Comparison of ENCODE assay signal across 8 cellular contexts in the genomic region with DNA sequence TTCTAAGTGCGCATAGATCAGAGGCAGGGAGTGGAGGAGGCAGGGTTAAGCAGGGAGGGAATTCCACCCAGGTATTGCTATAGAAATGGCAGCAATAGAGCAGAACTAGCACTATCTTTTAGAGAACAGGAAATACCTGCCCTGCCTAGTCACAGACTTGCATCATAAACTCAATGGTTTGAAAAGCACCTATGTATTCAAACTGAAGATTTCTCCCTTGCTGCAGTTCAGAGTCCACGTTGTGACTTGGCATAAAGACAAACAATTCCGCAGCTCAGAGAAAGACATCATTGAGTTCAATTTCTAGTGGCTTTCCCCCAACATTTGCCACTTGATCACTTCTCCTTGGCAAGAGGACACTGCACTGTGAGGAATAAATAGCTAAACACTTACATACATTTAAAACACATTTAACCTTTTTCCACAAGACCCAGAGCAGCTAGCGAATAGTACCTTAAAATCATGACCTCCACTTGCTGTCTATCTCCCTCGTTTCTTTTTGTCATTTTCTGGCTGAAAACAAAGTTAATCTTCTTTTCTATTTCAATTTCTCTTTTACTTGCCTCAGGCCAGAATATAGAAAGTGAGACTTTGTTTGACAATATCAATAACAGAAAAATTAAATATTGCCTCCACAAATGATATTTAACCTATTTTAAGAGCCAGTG. TPM values are rescaled to one million over a fixed set of nuclear protein-coding genes. Genes with fewer than 3 reads are reported as not detected.
DNase-seq lines count a peak whose midpoint lies in the region; ATAC-seq, FAIRE-seq and TF ChIP-seq lines count a peak whose summit lies in the region.

No MANE protein-coding gene starts in this region.

- no peaks in the 10 kb centered on the region for H4K20me1 ChIP-seq in keratinocyte (ENCODE audit: control insufficient read depth, extremely low read depth, insufficient read depth, low read length)

- H3K9ac ChIP-seq in keratinocyte (ENCODE audit: control insufficient read depth, extremely low read depth, insufficient read depth, low read length) = peak overlapping the region; percentile 63

- peak overlapping the region in 2 of 3 experiments; percentile 46 to 61 for H3K4me3 ChIP-seq in keratinocyte (ENCODE audit: control insufficient read depth in 2 of 3, extremely low read depth in 1 of 3, insufficient read depth in 2 of 3, low read depth in 1 of 3, low read length in 3 of 3)
- no peak overlapping the region for H3K4me3 ChIP-seq in brain microvascular endothelial cell (ENCODE audit: low read depth, low read length)

- peak; percentile 63 for FAIRE-seq in GM18507 (lab: Jason Lieb, UNC)
- peak; percentile 99 for FAIRE-seq in keratinocyte (lab: Jason Lieb, UNC)

- peaks cover 2% of the 10 kb centered on the region for H3K9me1 ChIP-seq in keratinocyte (ENCODE audit: control insufficient read depth, extremely low read depth, insufficient read depth, low read length)

- DNase-seq in GM18507 (ENCODE audit: extremely low spot score, insufficient read length, low read depth) (no peak), NCI-H526 (lab: John Stamatoyannopoulos, UW) (peak; percentile 81 to 83), keratinocyte (ENCODE audit: low read depth, low spot score) (peak; percentile 49), NCI-H2227 treated with DMSO at 0.1 percent for 48 hours (lab: John Stamatoyannopoulos, UW) (no peak), COR-L47 (lab: John Stamatoyannopoulos, UW) (no peak), MV-4-11 (lab: John Stamatoyannopoulos, UW) (no peak), brain microvascular endothelial cell (no peak)

- H3K36me3 ChIP-seq in keratinocyte (ENCODE audit: control insufficient read depth in 2 of 2, extremely low read depth in 1 of 2, insufficient read depth in 2 of 2, low read length in 2 of 2) (peaks cover 0 to 15% of the 10 kb centered on the region in 2 experiments), brain microvascular endothelial cell (replicated peaks) (no peaks in the 10 kb centered on the region)

- H3K27me3 ChIP-seq in keratinocyte (ENCODE audit: control insufficient read depth, extremely low read depth, insufficient read depth, low read length) (no peaks in the 10 kb centered on the region), brain microvascular endothelial cell (replicated peaks) (no peaks in the 10 kb centered on the region)

- no peaks in the 10 kb centered on the region for H3K9me3 ChIP-seq in keratinocyte (ENCODE audit: control insufficient read depth, low read depth, low read length)

- peak overlapping the region; percentile 94 for H2AFZ ChIP-seq in keratinocyte (ENCODE audit: control insufficient read depth, low read length)

- H3K4me1 ChIP-seq in keratinocyte (ENCODE audit: control insufficient read depth, extremely low read depth, insufficient read depth, low read length) = peaks cover 22% of the 10 kb centered on the region

- TF ChIP-seq CTCF in keratinocyte (optimal IDR thresholded peaks at IDR 0.05 in 1 of 3, IDR thresholded peaks at IDR 0.05 in 1 of 3, conservative IDR thresholded peaks at IDR 0.05 in 1 of 3; ENCODE audit: extremely low read depth in 1 of 3, insufficient read depth in 2 of 3, low read length in 3 of 3) (no peak), brain microvascular endothelial cell (IDR thresholded peaks at IDR 0.05; ENCODE audit: low read depth, low read length, missing control alignments) (no peak)

- H3K27ac ChIP-seq in keratinocyte (ENCODE audit: control insufficient read depth, insufficient read depth, low read length) = peak overlapping the region; percentile 87
- no peak overlapping the region for H3K27ac ChIP-seq in brain microvascular endothelial cell

- peak; percentile 71 for ATAC-seq in HG02642 (IDR thresholded peaks at IDR 0.05; ENCODE audit: poor library complexity, unreplicated experiment)

- in situ Hi-C loops in brain microvascular endothelial cell (cut with HindIII; ENCODE audit: low pct_ligation_motif_present, low sequenced_read_pairs) = no loop called here

- H3K4me2 ChIP-seq in keratinocyte (ENCODE audit: control insufficient read depth, extremely low read depth, insufficient read depth, low read depth, low read length) = peak overlapping the region; percentile 91

- H3K79me2 ChIP-seq in keratinocyte (ENCODE audit: control insufficient read depth, insufficient read depth, low read length) = no peaks in the 10 kb centered on the region

- dilution Hi-C loops in keratinocyte (cut with MboI; ENCODE audit: extremely low pct_ligation_motif_present, low sequenced_read_pairs) = no loop called here

RNA-seq across cellular contexts. Expression of a gene that starts 42.4 kb away (rescaled TPM):
- polyA plus RNA-seq in keratinocyte = 4.0 to 8.4 TPM (median 6.0 TPM) in 3 replicates
- polyA plus RNA-seq in keratinocyte (2011; ENCODE audit: low read depth) = 10.3 TPM
- polyA plus RNA-seq in keratinocyte (2011; cell fraction: cytosol; rRNA removed) = 1.6 and 4.4 TPM in 2 replicates
- 8.3 and 13.8 TPM in 2 replicates for polyA plus RNA-seq in keratinocyte (2011; cell fraction: nucleus; rRNA removed)
- polyA plus RNA-seq in keratinocyte (2012; ENCODE audit: low replicate concordance) = 6.0 and 11.5 TPM in 2 replicates
- 7.1 to 14.6 TPM (median 11.7 TPM) in 3 replicates for polyA minus RNA-seq in keratinocyte
- 4.8 TPM for polyA minus RNA-seq in keratinocyte (2011; cell fraction: cytosol; rRNA and poly(A)+ RNA removed)
- polyA minus RNA-seq in keratinocyte (2011; cell fraction: nucleus; rRNA and poly(A)+ RNA removed) = 18.3 and 27.8 TPM in 2 replicates

Comparison
In these comparisons a context has a peak if more than half of its experiments do, and no peak if none do; other contexts are left out.
1. DNase-seq: peak in NCI-H526 (2 of 2) and keratinocyte (single experiment); none in GM18507 (single experiment), NCI-H2227 treated with DMSO at 0.1 percent for 48 hours (single experiment), COR-L47 (single experiment), MV-4-11 (single experiment) and brain microvascular endothelial cell (single experiment).